9 cellular contexts compared by ENCODE assay signal in genomic region chr3:149291178-149291577, GRCh38. TPM values are rescaled to one million over a fixed set of nuclear protein-coding genes. Genes with fewer than 3 reads are reported as not detected.
DNase-seq lines count a peak whose midpoint lies in the region; ATAC-seq and TF ChIP-seq lines count a peak whose summit lies in the region.
"Had no signal": no experiment of that assay in that cellular context is flagged by ENCODE, and none has a peak within 500 bp of the region (broad histone marks: within the 10 kb centered on the region; RNA-seq: fewer than 3 reads in every experiment).

No MANE protein-coding gene starts in this region.

- no peak for DNase-seq in natural killer cell
- DNase-seq in natural killer cell treated with Interleukin-12 subunit alpha and Interleukin-12 subunit beta and Interleukin-15 and Interleukin-18, amount 100 ng/mL, for 72 hours (ENCODE audit: low spot score), result no peak
- peak; percentile 25 for DNase-seq in M059J (ENCODE audit: low read depth)
- DNase-seq in dermis microvascular lymphatic vessel endothelial cell (ENCODE audit: low read depth in 2 of 2), result peak; percentile 3 to 39
- DNase-seq in type B pancreatic cell (ENCODE audit: extremely low spot score, unreplicated experiment), result no peak
- no peak for DNase-seq in mucosa of descending colon
- DNase-seq in NCI-H187 (lab: John Stamatoyannopoulos, UW), result no peak
- DNase-seq: activated T-cell treated with anti-CD3 and anti-CD28 coated beads, Interleukin-2, amount 50 U/mL, for 4 hours had no signal

- H3K9me3 Mint-ChIP-seq in natural killer cell, result no peaks in the 10 kb centered on the region
- H3K9me3 Mint-ChIP-seq in natural killer cell treated with Interleukin-12 subunit alpha and Interleukin-12 subunit beta and Interleukin-15 and Interleukin-18, amount 100 ng/mL, for 72 hours, result no peaks in the 10 kb centered on the region
- H3K9me3 Mint-ChIP-seq in type B pancreatic cell, result peaks cover 9% of the 10 kb centered on the region
- H3K9me3 Mint-ChIP-seq: activated T-cell treated with anti-CD3 and anti-CD28 coated beads, Interleukin-2, amount 50 U/mL, for 4 hours had no signal

- no peaks in the 10 kb centered on the region for H3K4me1 Mint-ChIP-seq in natural killer cell
- no peaks in the 10 kb centered on the region for H3K4me1 Mint-ChIP-seq in natural killer cell treated with Interleukin-12 subunit alpha and Interleukin-12 subunit beta and Interleukin-15 and Interleukin-18, amount 100 ng/mL, for 72 hours (ENCODE audit: low read depth in 2 of 2)
- no peaks in the 10 kb centered on the region for H3K4me1 Mint-ChIP-seq in type B pancreatic cell (ENCODE audit: unreplicated experiment)

- H3K4me1 ChIP-seq in mucosa of descending colon (ENCODE audit: low read depth), result no peaks in the 10 kb centered on the region

- intact Hi-C loops in natural killer cell (cut with micrococcal nuclease), result no loop called here
- intact Hi-C loops in mucosa of descending colon (cut with DNase I, micrococcal nuclease), result no loop called here

- ATAC-seq in natural killer cell, result peak in 2 of 3 donors; percentile 42 to 55
- ATAC-seq in natural killer cell treated with Interleukin-12 subunit alpha and Interleukin-12 subunit beta and Interleukin-15 and Interleukin-18, amount 100 ng/mL, for 72 hours, result no peak
- no peak for ATAC-seq in mucosa of descending colon
- ATAC-seq in GM21447 (IDR thresholded peaks at IDR 0.05; ENCODE audit: unreplicated experiment), result no peak
- ATAC-seq: activated T-cell treated with anti-CD3 and anti-CD28 coated beads, Interleukin-2, amount 50 U/mL, for 4 hours had no signal

- H3K27ac Mint-ChIP-seq in natural killer cell, result no peak overlapping the region
- no peak overlapping the region for H3K27ac Mint-ChIP-seq in natural killer cell treated with Interleukin-12 subunit alpha and Interleukin-12 subunit beta and Interleukin-15 and Interleukin-18, amount 100 ng/mL, for 72 hours
- no peak overlapping the region for H3K27ac Mint-ChIP-seq in type B pancreatic cell

- peak; percentile 52 for TF ChIP-seq CTCF in natural killer cell (IDR thresholded peaks at IDR 0.05)
- peak; percentile 68 for TF ChIP-seq CTCF in type B pancreatic cell (conservative IDR thresholded peaks at IDR 0.05)
- no peak for TF ChIP-seq CTCF in mucosa of descending colon (IDR thresholded peaks at IDR 0.05)

- H3K27me3 Mint-ChIP-seq in natural killer cell (ENCODE audit: low read depth in 2 of 2) (no peaks in the 10 kb centered on the region), type B pancreatic cell (no peaks in the 10 kb centered on the region)
- H3K27me3 Mint-ChIP-seq in natural killer cell treated with Interleukin-12 subunit alpha and Interleukin-12 subunit beta and Interleukin-15 and Interleukin-18, amount 100 ng/mL, for 72 hours, result no peaks in the 10 kb centered on the region

- H3K36me3 Mint-ChIP-seq in natural killer cell, result no peaks in the 10 kb centered on the region
- no peaks in the 10 kb centered on the region for H3K36me3 Mint-ChIP-seq in natural killer cell treated with Interleukin-12 subunit alpha and Interleukin-12 subunit beta and Interleukin-15 and Interleukin-18, amount 100 ng/mL, for 72 hours
- no peaks in the 10 kb centered on the region for H3K36me3 Mint-ChIP-seq in type B pancreatic cell

- H3K9me3 ChIP-seq in mucosa of descending colon, result no peaks in the 10 kb centered on the region

- H3K36me3 ChIP-seq in mucosa of descending colon (ENCODE audit: low read depth), result no peaks in the 10 kb centered on the region

- no peak overlapping the region for H3K4me3 ChIP-seq in mucosa of descending colon

- H3K4me3 Mint-ChIP-seq in natural killer cell (no peak overlapping the region), type B pancreatic cell (no peak overlapping the region)
- no peak overlapping the region for H3K4me3 Mint-ChIP-seq in natural killer cell treated with Interleukin-12 subunit alpha and Interleukin-12 subunit beta and Interleukin-15 and Interleukin-18, amount 100 ng/mL, for 72 hours
- H3K4me3 Mint-ChIP-seq: activated T-cell treated with anti-CD3 and anti-CD28 coated beads, Interleukin-2, amount 50 U/mL, for 4 hours had no signal

RNA-seq across cellular contexts. Expression of gene TM4SF18, which starts 42.3 kb away (rescaled TPM):
- total RNA-seq in natural killer cell (not detected), dermis microvascular lymphatic vessel endothelial cell (318 and 366 TPM in 2 replicates), type B pancreatic cell (ENCODE audit: low replicate concordance) (0.33 TPM in 1 of 2 replicates, not detected in the other), mucosa of descending colon (1 to 10 TPM; 1.9 to 2.4 (median 2.2) TPM)
- total RNA-seq in natural killer cell treated with Interleukin-12 subunit alpha and Interleukin-12 subunit beta and Interleukin-15 and Interleukin-18, amount 100 ng/mL, for 72 hours, result not detected
- total RNA-seq in M059J (2014; rRNA removed; shearing (Covaris generic)), result 19.7 and 25.4 TPM in 2 replicates
- total RNA-seq: activated T-cell treated with anti-CD3 and anti-CD28 coated beads, Interleukin-2, amount 50 U/mL, for 4 hours had no signal

Comparison
In these comparisons a context has a peak if more than half of its experiments do, and no peak if none do; other contexts are left out.
1. ATAC-seq: peak in natural killer cell (2 of 3); none in natural killer cell treated with Interleukin-12 subunit alpha and Interleukin-12 subunit beta and Interleukin-15 and Interleukin-18, amount 100 ng/mL, for 72 hours (0 of 2), mucosa of descending colon (single experiment) and GM21447 (single experiment).
2. DNase-seq: peak in M059J (single experiment) and dermis microvascular lymphatic vessel endothelial cell (2 of 2); none in natural killer cell (single experiment), natural killer cell treated with Interleukin-12 subunit alpha and Interleukin-12 subunit beta and Interleukin-15 and Interleukin-18, amount 100 ng/mL, for 72 hours (single experiment), type B pancreatic cell (single experiment), mucosa of descending colon (0 of 3) and NCI-H187 (0 of 2).
3. RNA of gene TM4SF18, which starts 42.3 kb away (total RNA-seq): 318 to 366 TPM in dermis microvascular lymphatic vessel endothelial cell; 19.7 to 25.4 TPM in M059J, 1.9 to 2.4 TPM in mucosa of descending colon, 0.33 TPM in type B pancreatic cell, not detected in natural killer cell and not detected in natural killer cell treated with Interleukin-12 subunit alpha and Interleukin-12 subunit beta and Interleukin-15 and Interleukin-18, amount 100 ng/mL, for 72 hours; every median in the first group is over 10 times any median in the second.